ENCODE assay signal across 43 cellular contexts in the genomic region with DNA sequence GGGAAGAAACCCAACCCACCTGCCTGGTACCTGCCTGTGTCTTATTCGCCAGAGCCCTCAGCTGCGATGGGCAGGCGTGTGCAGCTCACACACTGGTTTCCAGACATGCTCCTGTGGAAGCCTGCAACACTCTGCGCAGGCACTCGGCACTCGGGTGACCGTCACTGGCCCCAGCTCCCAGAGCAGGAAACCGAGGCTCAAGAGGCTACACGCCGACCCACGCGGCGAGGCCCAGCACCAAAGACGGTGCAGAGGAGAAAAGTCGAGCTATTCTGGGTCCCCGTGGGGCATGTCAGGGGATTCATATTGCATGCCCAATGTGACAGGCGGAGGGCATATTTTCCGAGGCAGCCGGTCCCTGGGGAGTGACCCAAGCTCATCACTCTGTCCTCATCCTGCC. TPM values are rescaled to one million over a fixed set of nuclear protein-coding genes. Genes with fewer than 3 reads are reported as not detected.
"Had no signal": no experiment of that assay in that cellular context is flagged by ENCODE, and none has a peak within 500 bp of the region (broad histone marks: within the 10 kb centered on the region; RNA-seq: fewer than 3 reads in every experiment).

No MANE protein-coding gene starts in this region.

- H3K36me3 ChIP-seq: adrenal gland, ascending aorta, brain microvascular endothelial cell, breast epithelium, cardiac muscle cell had no signal

- H3K4me1 ChIP-seq: adrenal gland, ascending aorta, body of pancreas, breast epithelium had no signal

- H3K9me3 Mint-ChIP-seq: activated naive CD4-positive, alpha-beta T cell treated with anti-CD3 and anti-CD28 coated beads, Interleukin-2, amount 50 U/mL, for 24 hours; activated naive CD8-positive, alpha-beta T cell treated with anti-CD3 and anti-CD28 coated beads, Interleukin-2, amount 10 ng/mL, durations not matched to agents 7 days and 5 days; activated naive CD8-positive, alpha-beta T cell treated with anti-CD3 and anti-CD28 coated beads, Interleukin-2, amount 50 U/mL, for 24 hours; activated T-cell treated with anti-CD3 and anti-CD28 coated beads, Interleukin-2, amount 50 U/mL, for 24 hours; activated T-cell treated with anti-CD3 and anti-CD28 coated beads, Interleukin-2, amount 50 U/mL, for 4 hours; activated T-helper 1 cell treated with anti-CD3 and anti-CD28 coated beads, Interleukin-12 subunit alpha, Interleukin-12 subunit beta, Interleukin-2, Interleukin-4 antibody, amounts not matched to agents 30 ng/mL and 10 ng/mL and 1 ng/mL, durations not matched to agents 14 hours and 24 hours and 36 hours; activated T-helper 17 cell treated with anti-CD3 and anti-CD28 coated beads, Interleukin-2, amount 50 U/mL, for 72 hours; activated T-helper 2 cell treated with anti-CD3 and anti-CD28 coated beads, Interferon-gamma antibody, Interleukin-2, Interleukin-4, amounts not matched to agents 10 μg/mL and 5 μg/mL and 100 μg/mL, durations not matched to agents 14 hours and 24 hours and 36 hours; central memory CD8-positive, alpha-beta T cell had no signal

- FAIRE-seq: astrocyte had no signal

- H3K4me3 Mint-ChIP-seq: activated naive CD4-positive, alpha-beta T cell treated with anti-CD3 and anti-CD28 coated beads for 36 hours; activated naive CD4-positive, alpha-beta T cell treated with anti-CD3 and anti-CD28 coated beads, Interleukin-2, amount 10 ng/mL, durations not matched to agents 7 days and 5 days; activated naive CD4-positive, alpha-beta T cell treated with anti-CD3 and anti-CD28 coated beads, Interleukin-2, amount 50 U/mL, for 24 hours; activated naive CD8-positive, alpha-beta T cell; activated naive CD8-positive, alpha-beta T cell treated with anti-CD3 and anti-CD28 coated beads for 36 hours; activated naive CD8-positive, alpha-beta T cell treated with anti-CD3 and anti-CD28 coated beads, Interleukin-2, amount 10 ng/mL, durations not matched to agents 7 days and 5 days; activated naive CD8-positive, alpha-beta T cell treated with anti-CD3 and anti-CD28 coated beads, Interleukin-2, amount 50 U/mL, for 24 hours; activated T-cell treated with anti-CD3 and anti-CD28 coated beads, Interleukin-2, amount 50 U/mL, for 24 hours; activated T-cell treated with anti-CD3 and anti-CD28 coated beads, Interleukin-2, amount 50 U/mL, for 4 hours; activated T-cell treated with anti-CD3 and anti-CD28 coated beads, Interleukin-2, amount 50 U/mL, for 72 hours; activated T-helper 1 cell treated with anti-CD3 and anti-CD28 coated beads, Interleukin-12 subunit alpha, Interleukin-12 subunit beta, Interleukin-2, Interleukin-4 antibody, amounts not matched to agents 30 ng/mL and 10 ng/mL and 1 ng/mL, durations not matched to agents 14 hours and 24 hours and 36 hours; activated T-helper 17 cell treated with anti-CD3 and anti-CD28 coated beads, Interleukin-2, amount 50 U/mL, for 72 hours; brain; central memory CD8-positive, alpha-beta T cell had no signal

- H3K27ac ChIP-seq: adrenal gland, ascending aorta, body of pancreas, brain microvascular endothelial cell, breast epithelium, cardiac muscle cell had no signal

- H3K36me3 Mint-ChIP-seq: activated naive CD4-positive, alpha-beta T cell treated with anti-CD3 and anti-CD28 coated beads, Interleukin-2, amount 50 U/mL, for 24 hours; activated naive CD8-positive, alpha-beta T cell treated with anti-CD3 and anti-CD28 coated beads, Interleukin-2, amount 10 ng/mL, durations not matched to agents 7 days and 5 days; brain had no signal

- H3K4me3 ChIP-seq: adrenal gland, ascending aorta, body of pancreas, breast epithelium, cardiac muscle cell had no signal

- H3K27ac Mint-ChIP-seq: activated naive CD4-positive, alpha-beta T cell treated with anti-CD3 and anti-CD28 coated beads for 36 hours; activated naive CD4-positive, alpha-beta T cell treated with anti-CD3 and anti-CD28 coated beads, Interleukin-2, amount 10 ng/mL, durations not matched to agents 7 days and 5 days; activated naive CD4-positive, alpha-beta T cell treated with anti-CD3 and anti-CD28 coated beads, Interleukin-2, amount 50 U/mL, for 24 hours; activated naive CD4-positive, alpha-beta T cell treated with anti-CD3 and anti-CD28 coated beads, Interleukin-2, amount 50 U/mL, for 72 hours; activated naive CD8-positive, alpha-beta T cell; activated naive CD8-positive, alpha-beta T cell treated with anti-CD3 and anti-CD28 coated beads for 36 hours; activated naive CD8-positive, alpha-beta T cell treated with anti-CD3 and anti-CD28 coated beads, Interleukin-2, amount 10 ng/mL, durations not matched to agents 7 days and 5 days; activated naive CD8-positive, alpha-beta T cell treated with anti-CD3 and anti-CD28 coated beads, Interleukin-2, amount 50 U/mL, for 24 hours; activated T-cell treated with anti-CD3 and anti-CD28 coated beads, Interleukin-2, amount 50 U/mL, for 24 hours; activated T-cell treated with anti-CD3 and anti-CD28 coated beads, Interleukin-2, amount 50 U/mL, for 72 hours; activated T-helper 1 cell treated with anti-CD3 and anti-CD28 coated beads, Interleukin-12 subunit alpha, Interleukin-12 subunit beta, Interleukin-2, Interleukin-4 antibody, amounts not matched to agents 30 ng/mL and 10 ng/mL and 1 ng/mL, durations not matched to agents 14 hours and 24 hours and 36 hours; activated T-helper 17 cell treated with anti-CD3 and anti-CD28 coated beads, Interleukin-2, amount 50 U/mL, for 72 hours; activated T-helper 2 cell treated with anti-CD3 and anti-CD28 coated beads, Interferon-gamma antibody, Interleukin-2, Interleukin-4, amounts not matched to agents 10 μg/mL and 5 μg/mL and 100 μg/mL, durations not matched to agents 14 hours and 24 hours and 36 hours; brain had no signal

- H3K27me3 ChIP-seq: ascending aorta had no signal

- H3K9me3 ChIP-seq: adrenal gland, ascending aorta, body of pancreas, breast epithelium had no signal

- DNase-seq: activated effector memory CD4-positive, alpha-beta T cell treated with anti-CD3 and anti-CD28 coated beads, Interleukin-2, amount 50 U/mL, for 16 hours; activated effector memory CD4-positive, alpha-beta T cell treated with Interleukin-2 at 50 U/mL for 16 hours; activated gamma-delta T cell; activated gamma-delta T cell treated with Interleukin-2 at 50 U/mL for 16 hours; activated naive CD4-positive, alpha-beta T cell; activated naive CD4-positive, alpha-beta T cell treated with anti-CD3 and anti-CD28 coated beads for 36 hours; activated naive CD4-positive, alpha-beta T cell treated with anti-CD3 and anti-CD28 coated beads, Interleukin-2, amount 10 ng/mL, durations not matched to agents 7 days and 5 days; activated naive CD4-positive, alpha-beta T cell treated with anti-CD3 and anti-CD28 coated beads, Interleukin-2, amount 50 U/mL, for 16 hours; activated naive CD4-positive, alpha-beta T cell treated with Interleukin-2 at 50 U/mL for 16 hours; activated naive CD8-positive, alpha-beta T cell treated with anti-CD3 and anti-CD28 coated beads for 36 hours; activated naive CD8-positive, alpha-beta T cell treated with anti-CD3 and anti-CD28 coated beads, Interleukin-2, amount 10 ng/mL, durations not matched to agents 7 days and 5 days; activated naive CD8-positive, alpha-beta T cell treated with anti-CD3 and anti-CD28 coated beads, Interleukin-2, amount 50 U/mL, for 24 hours; activated T-cell treated with anti-CD3 and anti-CD28 coated beads, Interleukin-2, amount 50 U/mL, for 1 hour; activated T-cell treated with anti-CD3 and anti-CD28 coated beads, Interleukin-2, amount 50 U/mL, for 24 hours; activated T-cell treated with anti-CD3 and anti-CD28 coated beads, Interleukin-2, amount 50 U/mL, for 4 hours; activated T-cell treated with anti-CD3 and anti-CD28 coated beads, Interleukin-2, amount 50 U/mL, for 48 hours; activated T-cell treated with anti-CD3 and anti-CD28 coated beads, Interleukin-2, amount 50 U/mL, for 72 hours; adrenal gland; amniotic stem cell; amygdala; anterior cingulate cortex; aorta; body of pancreas; brain microvascular endothelial cell; caudate nucleus; central memory CD4-positive, alpha-beta T cell; cerebellar nuclear complex had no signal

RNA-seq across cellular contexts. Expression of a gene that starts 11.6 kb away (rescaled TPM):
- total RNA-seq: activated naive CD8-positive, alpha-beta T cell treated with anti-CD3 and anti-CD28 coated beads for 36 hours; activated naive CD8-positive, alpha-beta T cell treated with anti-CD3 and anti-CD28 coated beads, Interleukin-2, amount 10 ng/mL, durations not matched to agents 7 days and 5 days; activated T-cell treated with anti-CD3 and anti-CD28 coated beads, Interleukin-2, amount 50 U/mL, for 4 hours; activated T-helper 1 cell treated with anti-CD3 and anti-CD28 coated beads, Interleukin-12 subunit alpha, Interleukin-12 subunit beta, Interleukin-2, Interleukin-4 antibody, amounts not matched to agents 30 ng/mL and 10 ng/mL and 1 ng/mL, durations not matched to agents 14 hours and 24 hours and 36 hours; activated T-helper 17 cell treated with anti-CD3 and anti-CD28 coated beads, Interleukin-2, amount 50 U/mL, for 72 hours; activated T-helper 2 cell treated with anti-CD3 and anti-CD28 coated beads, Interferon-gamma antibody, Interleukin-2, Interleukin-4, amounts not matched to agents 10 μg/mL and 5 μg/mL and 100 μg/mL, durations not matched to agents 14 hours and 24 hours and 36 hours; adrenal gland; aorta; ascending aorta; astrocyte; body of pancreas; breast epithelium; bronchial epithelial cell; cardiac muscle cell; cardiac septum had no signal
- polyA plus RNA-seq: adipose tissue, adrenal gland, aorta, cardiac muscle cell had no signal

RNA-seq across cellular contexts. Expression of a gene that starts 59.7 kb away (rescaled TPM):
- total RNA-seq: activated naive CD4-positive, alpha-beta T cell treated with anti-CD3 and anti-CD28 coated beads for 36 hours; activated naive CD4-positive, alpha-beta T cell treated with anti-CD3 and anti-CD28 coated beads, Interleukin-2, amount 50 U/mL, for 72 hours; activated naive CD8-positive, alpha-beta T cell treated with anti-CD3 and anti-CD28 coated beads for 36 hours; activated naive CD8-positive, alpha-beta T cell treated with anti-CD3 and anti-CD28 coated beads, Interleukin-2, amount 10 ng/mL, durations not matched to agents 7 days and 5 days; activated T-cell treated with anti-CD3 and anti-CD28 coated beads, Interleukin-2, amount 50 U/mL, for 4 hours; activated T-cell treated with anti-CD3 and anti-CD28 coated beads, Interleukin-2, amount 50 U/mL, for 72 hours; activated T-helper 1 cell treated with anti-CD3 and anti-CD28 coated beads, Interleukin-12 subunit alpha, Interleukin-12 subunit beta, Interleukin-2, Interleukin-4 antibody, amounts not matched to agents 30 ng/mL and 10 ng/mL and 1 ng/mL, durations not matched to agents 14 hours and 24 hours and 36 hours; activated T-helper 17 cell treated with anti-CD3 and anti-CD28 coated beads, Interleukin-2, amount 50 U/mL, for 72 hours; activated T-helper 2 cell treated with anti-CD3 and anti-CD28 coated beads, Interferon-gamma antibody, Interleukin-2, Interleukin-4, amounts not matched to agents 10 μg/mL and 5 μg/mL and 100 μg/mL, durations not matched to agents 14 hours and 24 hours and 36 hours; adrenal gland; aorta; ascending aorta; astrocyte; body of pancreas; breast epithelium; bronchial epithelial cell; cardiac muscle cell; cardiac septum; cerebellum had no signal
- polyA plus RNA-seq: adipose tissue, adrenal gland, cardiac muscle cell had no signal
